13 cellular contexts compared by ENCODE assay signal in genomic region chrX:132676561-132677186, GRCh38.
DNase-seq lines count a peak whose midpoint lies in the region; ATAC-seq, FAIRE-seq and TF ChIP-seq lines count a peak whose summit lies in the region.
"Had no signal": no experiment of that assay in that cellular context is flagged by ENCODE, and none has a peak within 500 bp of the region (broad histone marks: within the 10 kb centered on the region; RNA-seq: fewer than 3 reads in every experiment).

No MANE protein-coding gene starts in this region.

- no peaks in the 10 kb centered on the region for H3K79me1 ChIP-seq in H1 (ENCODE audit: low read depth, low read length)

- H2BK5ac ChIP-seq in H1 (ENCODE audit: low read depth, low read length), result no peak overlapping the region

- H3K9me3 ChIP-seq in H1 (ENCODE audit: insufficient read depth in 2 of 2, low read depth in 1 of 2, low read length in 1 of 2), result no peaks in the 10 kb centered on the region
- no peaks in the 10 kb centered on the region for H3K9me3 ChIP-seq in CD4-positive, alpha-beta memory T cell (ENCODE audit: control insufficient read depth in 1 of 2, low read length in 2 of 2)

- H4K8ac ChIP-seq in H1 (ENCODE audit: extremely low read depth, insufficient read depth, low read length), result no peak overlapping the region

- H4K20me1 ChIP-seq in H1 (replicated peaks in 1 of 2; ENCODE audit: control insufficient read depth in 1 of 2, insufficient read depth in 2 of 2, low read length in 2 of 2), result no peaks in the 10 kb centered on the region

- no peak overlapping the region for H3K18ac ChIP-seq in H1 (ENCODE audit: extremely low read depth, low read length)

- H3K27ac ChIP-seq in H1 (ENCODE audit: low read depth, low read length), result no peak overlapping the region
- no peak overlapping the region for H3K27ac ChIP-seq in CD4-positive, alpha-beta memory T cell (ENCODE audit: low read depth, low read length)

- H3K79me2 ChIP-seq in H1 (ENCODE audit: control insufficient read depth in 1 of 2, insufficient read depth in 2 of 2, low read length in 2 of 2), result no peaks in the 10 kb centered on the region

- H2AK5ac ChIP-seq in H1 (ENCODE audit: low read depth, low read length), result no peak overlapping the region

- no peak for TF ChIP-seq EP300 in H1 (IDR thresholded peaks at IDR 0.05; ENCODE audit: borderline replicate concordance in 1 of 2, low read depth in 2 of 2, low read length in 2 of 2)

- no peak overlapping the region for H2BK12ac ChIP-seq in H1 (ENCODE audit: low read depth, low read length)

- peaks cover 0 to 11% (median 3%) of the 10 kb centered on the region in 4 donors for H3K4me1 Mint-ChIP-seq in CD4-positive, alpha-beta memory T cell
- H3K4me1 Mint-ChIP-seq: naive B cell; stimulated activated memory B cell treated with anti-CD40 and anti-IgM and Interleukin-4, amounts not matched to agents 10 μg/mL and 1 μg/mL and 100 μg/mL, for 72 hours had no signal

- CTCF ChIA-PET in H1 (lab: Charles Lee; ENCODE audit: partially characterized antibody), result interaction anchor here (0.7 to 2.9 kb wide), 13 partner anchors 9 to 329 kb away, joined by 3 to 16 read pairs (median 5); no protein-coding TSS in a partner anchor
- CTCF ChIA-PET in CD4-positive, alpha-beta memory T cell (lab: Charles Lee; ENCODE audit: partially characterized antibody), result no interaction called here

- H3K4me3 ChIP-seq in H1 (ENCODE audit: extremely low read depth in 1 of 4, insufficient read depth in 2 of 4, low read depth in 3 of 4, low read length in 4 of 4), result no peak overlapping the region
- H3K4me3 ChIP-seq in CD4-positive, alpha-beta memory T cell (ENCODE audit: low read length in 2 of 2), result no peak overlapping the region

- no peak overlapping the region for H3K4ac ChIP-seq in H1 (replicated peaks; ENCODE audit: insufficient read length, low read depth, low read length)

- peaks cover 0 to 2% (median 0%) of the 10 kb centered on the region in 4 experiments; a peak in 3 of 7 replicates for H3K4me1 ChIP-seq in H1 (replicated peaks in 1 of 4; ENCODE audit: control insufficient read depth in 3 of 4, insufficient read depth in 4 of 4, low read length in 3 of 4)
- H3K4me1 ChIP-seq in CD4-positive, alpha-beta memory T cell (ENCODE audit: insufficient read depth, low read length), result peaks cover 7% of the 10 kb centered on the region

- no peak overlapping the region for H4K5ac ChIP-seq in H1 (ENCODE audit: insufficient read length, low read depth, low read length)

- H2BK120ac ChIP-seq in H1 (replicated peaks; ENCODE audit: low read depth, low read length), result no peak overlapping the region

- no peaks in the 10 kb centered on the region for H3K36me3 ChIP-seq in H1 (ENCODE audit: control insufficient read depth in 2 of 4, insufficient read depth in 4 of 4, low read length in 3 of 4)
- H3K36me3 ChIP-seq in CD4-positive, alpha-beta memory T cell (ENCODE audit: insufficient read depth, low read length), result no peaks in the 10 kb centered on the region

- 57% methylated on average over 4 of the region's 4 CpGs; no CpG with 5 or more reads in 1 of the 2 experiments for WGBS in H1 (ENCODE audit: extremely low coverage in 1 of 2, insufficient coverage in 1 of 2, insufficient read length in 1 of 2, insufficient replicate concordance in 2 of 2, low coverage in 1 of 2, low lambda C conversion rate in 2 of 2, missing lambda C conversion rate in 1 of 2), 2 experiments

- H2BK15ac ChIP-seq in H1 (ENCODE audit: low read length), result no peak overlapping the region

- intact Hi-C loops in CD4-positive, alpha-beta memory T cell (cut with micrococcal nuclease), result no loop called here

- no peak overlapping the region for H3K4me2 ChIP-seq in H1 (ENCODE audit: insufficient read depth in 1 of 2, low read depth in 2 of 2, low read length in 2 of 2)

- DNase-seq in NCI-H2171 treated with DMSO at 0.1 percent for 48 hours (lab: John Stamatoyannopoulos, UW), result peak; percentile 24
- DNase-seq in NCI-H2171 (lab: John Stamatoyannopoulos, UW), result no peak
- DNase-seq in H1 (ENCODE audit: low read depth in 1 of 2, low spot score in 2 of 2), result no peak
- peak; percentile 14 for DNase-seq in pons (ENCODE audit: low spot score)
- no peak for DNase-seq in CD4-positive, alpha-beta memory T cell
- DNase-seq in NCI-H2107 (lab: John Stamatoyannopoulos, UW), result no peak
- DNase-seq: activated CD8-positive, alpha-beta memory T cell treated with anti-CD3 and anti-CD28 coated beads, Interleukin-2, amount 50 U/mL, for 48 hours; GDM1; naive B cell had no signal

- H4K91ac ChIP-seq in H1 (replicated peaks; ENCODE audit: insufficient read length, low read length), result no peak overlapping the region

- peak; percentile 49 to 61 for TF ChIP-seq RAD21 in H1 (IDR thresholded peaks at IDR 0.05 in 1 of 2, conservative IDR thresholded peaks at IDR 0.05 in 1 of 2; ENCODE audit: low read depth in 2 of 2, low read length in 2 of 2)

- H3K23ac ChIP-seq in H1 (ENCODE audit: insufficient read length), result no peak overlapping the region

- H3K9ac ChIP-seq in H1 (replicated peaks in 1 of 4; ENCODE audit: extremely low read depth in 1 of 4, low read depth in 3 of 4, low read length in 3 of 4), result no peak overlapping the region

- H3K9me3 Mint-ChIP-seq in CD4-positive, alpha-beta memory T cell, result peaks cover 2 to 7% (median 5%) of the 10 kb centered on the region in 8 donors
- H3K9me3 Mint-ChIP-seq: T-helper 1 cell treated with Interleukin-12 subunit alpha and Interleukin-12 subunit beta and Interleukin-4 antibody, amounts not matched to agents 30 μg/mL and 1 μg/mL, for 36 hours had no signal

- H3K27me3 ChIP-seq in H1 (replicated peaks in 1 of 4; ENCODE audit: control insufficient read depth in 3 of 4, extremely low read depth in 1 of 4, insufficient read depth in 3 of 4, low read length in 3 of 4), result peaks cover 11 to 43% (median 32%) of the 10 kb centered on the region in 4 experiments
- H3K27me3 ChIP-seq in CD4-positive, alpha-beta memory T cell (ENCODE audit: insufficient read depth, low read length), result no peaks in the 10 kb centered on the region

- POLR2A ChIA-PET in H1 (lab: Charles Lee; ENCODE audit: partially characterized antibody), result interaction anchor here (0.6 kb wide), 1 partner anchor 65 kb away, joined by 3 read pairs; no protein-coding TSS in a partner anchor
- POLR2A ChIA-PET in CD4-positive, alpha-beta memory T cell (lab: Charles Lee; ENCODE audit: partially characterized antibody), result no interaction called here

- no peak overlapping the region for H3K14ac ChIP-seq in H1 (ENCODE audit: insufficient read length)

- H3K27ac Mint-ChIP-seq in CD4-positive, alpha-beta memory T cell, result no peak overlapping the region
- H3K27ac Mint-ChIP-seq: naive B cell; stimulated activated memory B cell treated with anti-CD40 and anti-IgM and Interleukin-4, amounts not matched to agents 10 μg/mL and 1 μg/mL and 100 μg/mL, for 72 hours had no signal

- peaks cover 0 to 5% of the 10 kb centered on the region in 2 donors for H3K36me3 Mint-ChIP-seq in CD4-positive, alpha-beta memory T cell
- H3K36me3 Mint-ChIP-seq: stimulated activated memory B cell treated with anti-CD40 and anti-IgM and Interleukin-4, amounts not matched to agents 10 μg/mL and 1 μg/mL and 100 μg/mL, for 72 hours had no signal

- H3K27me3 Mint-ChIP-seq in CD4-positive, alpha-beta memory T cell, result peaks cover 0 to 3% of the 10 kb centered on the region in 2 donors
- H3K27me3 Mint-ChIP-seq: stimulated activated memory B cell treated with anti-CD40 and anti-IgM and Interleukin-4, amounts not matched to agents 10 μg/mL and 1 μg/mL and 100 μg/mL, for 72 hours had no signal

- peak overlapping the region in 3 of 8 donors; percentile 3 to 18 (median 7) for H3K4me3 Mint-ChIP-seq in CD4-positive, alpha-beta memory T cell
- H3K4me3 Mint-ChIP-seq: naive B cell; stimulated activated memory B cell treated with anti-CD40 and anti-IgM and Interleukin-4, amounts not matched to agents 10 μg/mL and 1 μg/mL and 100 μg/mL, for 72 hours; T-helper 1 cell treated with Interleukin-12 subunit alpha and Interleukin-12 subunit beta and Interleukin-4 antibody, amounts not matched to agents 30 μg/mL and 1 μg/mL, for 36 hours had no signal

- no peak overlapping the region for H3K56ac ChIP-seq in H1 (replicated peaks; ENCODE audit: insufficient read length, low read depth, low read length)

- no peak for ATAC-seq in GM18870 (IDR thresholded peaks at IDR 0.05; ENCODE audit: unreplicated experiment)
- ATAC-seq: stimulated activated memory B cell treated with anti-CD40 and anti-IgM and Interleukin-4, amounts not matched to agents 10 μg/mL and 1 μg/mL and 100 μg/mL, for 72 hours had no signal

- H2BK20ac ChIP-seq in H1 (ENCODE audit: low read length), result no peak overlapping the region

- peak; percentile 68 for FAIRE-seq in H1 (lab: Jason Lieb, UNC)

- no peak for TF ChIP-seq POLR2A in H1 (IDR thresholded peaks at IDR 0.05; ENCODE audit: control extremely low read depth in 1 of 2, low read depth in 2 of 2, low read length in 2 of 2)

- peak; percentile 10; the same call in 1 of the 2 replicates for TF ChIP-seq CTCF in LNCAP (IDR thresholded peaks at IDR 0.05)
- TF ChIP-seq CTCF in H1 (IDR thresholded peaks at IDR 0.05; ENCODE audit: control extremely low read depth in 1 of 3, insufficient read depth in 1 of 3, low read depth in 1 of 3, low read length in 3 of 3), result peak in 2 of 3 experiments; percentile 35 to 45; a peak in 2 of 4 replicates

- no peaks in the 10 kb centered on the region for H3K23me2 ChIP-seq in H1 (ENCODE audit: low read depth, low read length)

- H2AFZ ChIP-seq in H1 (ENCODE audit: low read length), result no peak overlapping the region

TF ChIP-seq in H1, 55 proteins besides CTCF, POLR2A, EP300 and RAD21:
- TF ChIP-seq NANOG (IDR thresholded peaks at IDR 0.05; ENCODE audit: insufficient read depth, low read depth, low read length, poor library complexity, severe bottlenecking), result no peak
- no peak for TF ChIP-seq SAP30 (IDR thresholded peaks at IDR 0.05; ENCODE audit: insufficient read depth, insufficient replicate concordance, low read length)
- no peak for TF ChIP-seq NRF1 (IDR thresholded peaks at IDR 0.05; ENCODE audit: low read depth, low read length)
- no peak for TF ChIP-seq GABPA (IDR thresholded peaks at IDR 0.05; ENCODE audit: borderline replicate concordance, insufficient read depth, low read length)

Comparison
In these comparisons a context has a peak if more than half of its experiments do, and no peak if none do; other contexts are left out.
1. DNase-seq: peak in NCI-H2171 treated with DMSO at 0.1 percent for 48 hours (single experiment) and pons (single experiment); none in NCI-H2171 (single experiment), H1 (0 of 2), CD4-positive, alpha-beta memory T cell (0 of 5) and NCI-H2107 (single experiment).